1 cellular context compared by ENCODE assay signal in genomic region chr6:73790572-73790971, GRCh38.
TF ChIP-seq lines count a peak whose summit lies in the region.

No MANE protein-coding gene starts in this region.

TF ChIP-seq in WTC11, 78 proteins besides CTCF, POLR2A, EP300 and RAD21 (continued from another document):
- no peak for TF ChIP-seq ZBTB43 (CRISPR knock-in tag; IDR thresholded peaks at IDR 0.05)
- no peak for TF ChIP-seq NR2C2 (CRISPR knock-in tag; IDR thresholded peaks at IDR 0.05)
- no peak for TF ChIP-seq ZNF416 (CRISPR knock-in tag; IDR thresholded peaks at IDR 0.05)
- TF ChIP-seq RORB (CRISPR knock-in tag; IDR thresholded peaks at IDR 0.05) = no peak
- TF ChIP-seq ATF2 (CRISPR knock-in tag; IDR thresholded peaks at IDR 0.05; ENCODE audit: borderline replicate concordance, low read depth) = no peak
- no peak for TF ChIP-seq ETV6 (CRISPR knock-in tag; IDR thresholded peaks at IDR 0.05)
